ENCODE assay signal across 9 cellular contexts in the genomic region with DNA sequence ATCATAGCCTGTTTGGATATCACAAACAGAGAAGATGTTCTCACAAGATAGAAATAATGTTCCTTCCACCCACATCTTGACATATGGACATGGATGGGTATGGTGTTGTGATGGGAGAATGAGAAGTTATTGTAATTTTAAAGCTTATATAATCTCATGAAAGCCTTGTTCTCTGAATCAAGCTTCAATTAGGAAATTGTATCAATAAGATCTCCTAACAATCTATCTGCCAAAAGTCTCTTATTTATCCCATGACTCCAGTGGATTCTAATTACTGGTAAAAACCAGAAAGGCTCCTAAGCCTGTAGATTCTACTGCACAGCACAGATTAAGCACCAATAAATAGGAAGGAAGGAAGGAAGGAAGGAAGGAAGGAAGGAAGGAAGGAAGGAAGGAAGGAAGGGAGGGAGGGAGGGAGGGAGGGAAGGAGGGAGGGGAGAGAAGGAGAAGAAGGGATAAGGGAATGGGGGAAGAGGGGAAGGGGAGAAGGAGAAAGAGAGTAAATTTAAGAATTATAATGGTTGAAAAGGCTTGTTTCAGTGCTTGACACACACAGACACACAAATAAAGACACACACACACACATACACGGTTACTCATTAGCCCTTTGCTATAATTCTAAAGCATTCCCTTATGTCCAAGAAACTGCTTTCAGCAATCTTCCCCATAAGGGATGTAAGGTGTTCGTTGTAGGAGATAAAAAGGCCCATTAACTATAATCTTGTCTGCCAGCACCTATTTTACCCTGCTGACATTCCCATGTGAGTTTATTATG.
"Had no signal": no experiment of that assay in that cellular context is flagged by ENCODE, and none has a peak within 500 bp of the region (broad histone marks: within the 10 kb centered on the region; RNA-seq: fewer than 3 reads in every experiment).

No MANE protein-coding gene starts in this region.

- H3K27ac ChIP-seq: GM23248, HL-60, KMS-11 had no signal

- H2AFZ ChIP-seq: GM23248 had no signal

- H3K9ac ChIP-seq: GM23248, KMS-11 had no signal

- H3K9me3 ChIP-seq: HAP-1 had no signal

- H3K36me3 ChIP-seq: HAP-1 had no signal

- ATAC-seq: HCT116 had no signal

- H3K4me1 ChIP-seq: HAP-1 had no signal

- DNase-seq: GM23248, GOT3, H7, IMR-90, KBM-7 had no signal

- H3K4me3 ChIP-seq: GM23248, HAP-1 had no signal

- H3K4me2 ChIP-seq: KMS-11 had no signal
